In genomic region chr17:66192378-66192687, GRCh38 we compare ENCODE assay signal across 8 cellular contexts. TPM values are rescaled to one million over a fixed set of nuclear protein-coding genes. Genes with fewer than 3 reads are reported as not detected.
A peak's percentile ranks its signal among the peaks of the same experiment; 100 is the strongest.
DNase-seq lines count a peak whose midpoint lies in the region; TF ChIP-seq lines count a peak whose summit lies in the region.

No MANE protein-coding gene starts in this region.

- TF ChIP-seq EP300 in neural cell (conservative IDR thresholded peaks at IDR 0.05; ENCODE audit: poor library complexity, severe bottlenecking) = no peak

- H3K27ac ChIP-seq in C4-2B (peak overlapping the region; percentile 75; the same call in 1 of the 2 replicates), KOPT-K1 (ENCODE audit: low read depth, low read length, poor library complexity, severe bottlenecking) (peak overlapping the region; percentile 74), dorsolateral prefrontal cortex (peak overlapping the region in 36 of 59 donors; percentile 14 to 86 (median 65)), neural cell (ENCODE audit: low read length) (peak overlapping the region; percentile 64)

- no peak for TF ChIP-seq RAD21 in neural cell (conservative IDR thresholded peaks at IDR 0.05)

- H2AFZ ChIP-seq in neural cell (ENCODE audit: low read depth, low read length) = peak overlapping the region; percentile 22

- H4K20me1 ChIP-seq in neural cell (ENCODE audit: insufficient read depth) = no peaks in the 10 kb centered on the region

- TF ChIP-seq CTCF in C4-2B (conservative IDR thresholded peaks at IDR 0.05) (no peak), dorsolateral prefrontal cortex (IDR thresholded peaks at IDR 0.05 in 54 of 56, conservative IDR thresholded peaks at IDR 0.05 in 2 of 56; ENCODE audit: low read depth in 1 of 56, partially characterized antibody in 56 of 56) (peak in 1 of 56 donors; percentile 1), neural cell (IDR thresholded peaks at IDR 0.05; ENCODE audit: poor library complexity, severe bottlenecking) (no peak)

- H3K27me3 ChIP-seq in dorsolateral prefrontal cortex (no peaks in the 10 kb centered on the region), neural cell (ENCODE audit: insufficient read depth, low read depth, low read length) (no peaks in the 10 kb centered on the region)

- no peaks in the 10 kb centered on the region for H3F3A ChIP-seq in neural cell (ENCODE audit: insufficient read depth, low read length, poor library complexity, severe bottlenecking)

- DNase-seq in dorsolateral prefrontal cortex (no peak), GF-D8 (lab: John Stamatoyannopoulos, UW) (no peak), NCI-H187 treated with DMSO at 0.1 percent for 48 hours (lab: John Stamatoyannopoulos, UW) (no peak), HT-29 (ENCODE audit: low spot score) (no peak)
- DNase-seq in activated CD4-positive, alpha-beta T cell treated with anti-CD3 and anti-CD28 coated beads for 1 hour = no peak

- H3K9me3 ChIP-seq in KOPT-K1 (ENCODE audit: insufficient read depth, low read length, poor library complexity, severe bottlenecking) = no peaks in the 10 kb centered on the region
- H3K9me3 ChIP-seq in neural cell (ENCODE audit: low read length) = no peaks in the 10 kb centered on the region

- intact Hi-C loops in dorsolateral prefrontal cortex (cut with DNase I) = no loop called here

- peak overlapping the region; percentile 53 for H3K9ac ChIP-seq in neural cell (ENCODE audit: low read length)

- peak overlapping the region; percentile 41 for H3K4me2 ChIP-seq in neural cell (ENCODE audit: low read length)

- no peaks in the 10 kb centered on the region for H3K36me3 ChIP-seq in KOPT-K1 (ENCODE audit: insufficient read depth, low read length)
- H3K36me3 ChIP-seq in neural cell (ENCODE audit: insufficient read depth, low read length) = no peaks in the 10 kb centered on the region

- H3K4me3 ChIP-seq in dorsolateral prefrontal cortex = peak overlapping the region; percentile 47 to 86 (median 77)
- H3K4me3 ChIP-seq in neural cell (ENCODE audit: low read length) = peak overlapping the region; percentile 84

- H3K9me2 ChIP-seq in neural cell (ENCODE audit: insufficient read depth, low read length) = no peaks in the 10 kb centered on the region

- H3K79me2 ChIP-seq in neural cell (replicated peaks; ENCODE audit: insufficient read depth, low read length) = peaks cover 6% of the 10 kb centered on the region

TF ChIP-seq in neural cell, 6 proteins besides CTCF, POLR2A, EP300 and RAD21:
- TF ChIP-seq MXI1 (conservative IDR thresholded peaks at IDR 0.05; ENCODE audit: poor library complexity, severe bottlenecking) (peak; percentile 9), REST (IDR thresholded peaks at IDR 0.05; ENCODE audit: borderline replicate concordance) (no peak), TAF1 (IDR thresholded peaks at IDR 0.05; ENCODE audit: low read depth) (no peak), POLR2AphosphoS5 (IDR thresholded peaks at IDR 0.05) (no peak), SMC3 (conservative IDR thresholded peaks at IDR 0.05; ENCODE audit: poor library complexity) (no peak), EZH2 (IDR thresholded peaks at IDR 0.05; ENCODE audit: borderline replicate concordance, insufficient read depth, low read length, poor library complexity, severe bottlenecking) (no peak)

RNA-seq across cellular contexts. Expression of gene CEP112, which starts 0.4 kb away (rescaled TPM):
- total RNA-seq in dorsolateral prefrontal cortex = 10 to 100 TPM; 16.4 to 52.9 (median 30.2) TPM
- 4.2 and 6.0 TPM in 2 replicates for polyA plus RNA-seq in neural cell
- polyA minus RNA-seq in neural cell = 8.3 and 8.8 TPM in 2 replicates
- total RNA-seq in HT-29 (2014; rRNA removed; shearing (Covaris generic)) = 1.3 TPM in 2 replicates

RNA-seq across cellular contexts. Expression of gene APOH, which starts 36.9 kb away (rescaled TPM):
- not detected for total RNA-seq in dorsolateral prefrontal cortex
- not detected in 2 replicates for polyA plus RNA-seq in neural cell
- not detected in 2 replicates for polyA minus RNA-seq in neural cell
- total RNA-seq in HT-29 (2014; rRNA removed; shearing (Covaris generic)) = 20.8 and 22.1 TPM in 2 replicates

Comparison
In these comparisons a context has a peak if more than half of its experiments do, and no peak if none do; other contexts are left out.
1. RNA of gene APOH, which starts 36.9 kb away (total RNA-seq): 20.8 to 22.1 TPM in HT-29; not detected in dorsolateral prefrontal cortex; every median in the first group is over 10 times any median in the second.
2. Peak in every context shown above with its lines, with median percentiles within 50 percentile points of each other: H3K27ac ChIP-seq.